Comparison of ENCODE assay signal across 25 cellular contexts in genomic region chr22:32059426-32059825, GRCh38. TPM values are rescaled to one million over a fixed set of nuclear protein-coding genes. Genes with fewer than 3 reads are reported as not detected.
"Had no signal": no experiment of that assay in that cellular context is flagged by ENCODE, and none has a peak within 500 bp of the region (broad histone marks: within the 10 kb centered on the region; RNA-seq: fewer than 3 reads in every experiment).

No MANE protein-coding gene starts in this region.

- H3K36me3 ChIP-seq: colonic mucosa, esophagus squamous epithelium, gastroesophageal sphincter, prostate gland, sigmoid colon, suprapubic skin, thyroid gland, uterus had no signal

- ATAC-seq: gastroesophageal sphincter; naive thymus-derived CD4-positive, alpha-beta T cell; stimulated activated effector memory CD8-positive, alpha-beta T cell treated with anti-CD3 and anti-CD28 coated beads, Interleukin-12 subunit alpha, Interleukin-12 subunit beta, amount 100 ng/mL, for 72 hours; stimulated activated naive CD8-positive, alpha-beta T cell treated with anti-CD3 and anti-CD28 coated beads, Interleukin-15, Interleukin-2, amounts not matched to agents 100 U/mL and 50 U/mL, for 24 hours had no signal

- H3K4me3 ChIP-seq: colonic mucosa, esophagus squamous epithelium, gastroesophageal sphincter, lung, prostate gland, sigmoid colon, smooth muscle cell, suprapubic skin, thyroid gland, uterus had no signal

- H3K4me1 Mint-ChIP-seq: naive thymus-derived CD4-positive, alpha-beta T cell; stimulated activated effector memory CD8-positive, alpha-beta T cell treated with anti-CD3 and anti-CD28 coated beads, Interleukin-12 subunit alpha, Interleukin-12 subunit beta, amount 100 ng/mL, for 72 hours had no signal

- H3K9me3 ChIP-seq: colonic mucosa, esophagus squamous epithelium, prostate gland, sigmoid colon, suprapubic skin, thyroid gland, uterus had no signal

- H3K36me3 Mint-ChIP-seq: stimulated activated effector memory CD8-positive, alpha-beta T cell treated with anti-CD3 and anti-CD28 coated beads, Interleukin-12 subunit alpha, Interleukin-12 subunit beta, amount 100 ng/mL, for 72 hours; type B pancreatic cell had no signal

- H3K27ac ChIP-seq: colonic mucosa, esophagus squamous epithelium, gastroesophageal sphincter, prostate gland, sigmoid colon, suprapubic skin, thyroid gland, uterus had no signal

- H3K4me3 Mint-ChIP-seq: naive thymus-derived CD4-positive, alpha-beta T cell; nephron progenitor cell; stimulated activated effector memory CD8-positive, alpha-beta T cell treated with anti-CD3 and anti-CD28 coated beads, Interleukin-12 subunit alpha, Interleukin-12 subunit beta, amount 100 ng/mL, for 72 hours; type B pancreatic cell had no signal

- H3K27ac Mint-ChIP-seq: nephron progenitor cell; stimulated activated effector memory CD8-positive, alpha-beta T cell treated with anti-CD3 and anti-CD28 coated beads, Interleukin-12 subunit alpha, Interleukin-12 subunit beta, amount 100 ng/mL, for 72 hours; type B pancreatic cell had no signal

- DNase-seq: cerebellar nuclear complex; colonic mucosa; dermis blood vessel endothelial cell; esophagus squamous epithelium; foreskin fibroblast; glutamatergic neuron; hippocampal formation; naive thymus-derived CD4-positive, alpha-beta T cell; nephron progenitor cell; sigmoid colon; stimulated activated CD4-positive, alpha-beta T cell treated with anti-CD3 and anti-CD28 coated beads, Interleukin-4, amount 100 ng/mL, for 1 hour; stimulated activated CD8-positive, alpha-beta memory T cell treated with anti-CD3 and anti-CD28 coated beads, Interleukin-4, amount 100 ng/mL, for 48 hours; stimulated activated naive CD8-positive, alpha-beta T cell treated with anti-CD3 and anti-CD28 coated beads, Interleukin-15, Interleukin-2, amounts not matched to agents 100 U/mL and 50 U/mL, for 24 hours; uterus had no signal

- H3K4me1 ChIP-seq: colonic mucosa, esophagus squamous epithelium, gastroesophageal sphincter, prostate gland, suprapubic skin, uterus had no signal

- H3K9me3 Mint-ChIP-seq: nephron progenitor cell; stimulated activated effector memory CD8-positive, alpha-beta T cell treated with anti-CD3 and anti-CD28 coated beads, Interleukin-12 subunit alpha, Interleukin-12 subunit beta, amount 100 ng/mL, for 72 hours; type B pancreatic cell had no signal

RNA-seq across cellular contexts. Expression of gene SLC5A1, which starts 16.4 kb away (rescaled TPM):
- total RNA-seq: dermis blood vessel endothelial cell; epithelial cell of proximal tubule; naive thymus-derived CD4-positive, alpha-beta T cell; omental fat pad; renal cortical epithelial cell; sigmoid colon; smooth muscle cell; thyroid gland had no signal
- polyA plus RNA-seq: naive thymus-derived CD4-positive, alpha-beta T cell; smooth muscle cell had no signal
